Comparison of ENCODE assay signal across 12 cellular contexts in the genomic region with DNA sequence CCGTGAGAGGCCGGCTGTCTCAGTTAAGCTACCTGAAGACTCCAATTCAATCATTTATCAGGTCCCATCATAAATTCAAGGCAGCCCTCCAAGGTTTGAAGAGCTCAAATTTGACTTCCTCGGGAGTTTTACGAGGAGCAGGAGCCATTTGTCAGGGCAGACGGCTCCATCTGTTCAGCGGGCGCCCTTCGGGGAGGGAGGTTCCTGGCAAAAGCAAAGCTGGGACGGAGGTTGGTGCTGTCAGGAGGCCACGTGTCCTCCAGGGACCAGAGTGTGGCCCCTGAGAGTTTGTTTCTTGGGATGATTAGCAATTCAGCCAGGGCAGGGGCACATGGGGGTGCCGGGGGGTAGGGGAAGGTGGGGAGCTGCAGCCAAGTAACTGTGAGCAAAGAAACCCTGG.
"Had no signal": no experiment of that assay in that cellular context is flagged by ENCODE, and none has a peak within 500 bp of the region (broad histone marks: within the 10 kb centered on the region; RNA-seq: fewer than 3 reads in every experiment).

No MANE protein-coding gene starts in this region.

- H3K36me3 ChIP-seq: gastroesophageal sphincter, thyroid gland, vagina had no signal

- H3K27ac ChIP-seq: coronary artery, thyroid gland, vagina had no signal

- H3K9me3 Mint-ChIP-seq: activated CD4-positive, alpha-beta T cell treated with anti-CD3 and anti-CD28 coated beads, Interleukin-2, amount 10 ng/mL, durations not matched to agents 24 days and 14 days; activated naive CD4-positive, alpha-beta T cell treated with anti-CD3 and anti-CD28 coated beads for 36 hours; stimulated activated effector memory CD8-positive, alpha-beta T cell treated with anti-CD3 and anti-CD28 coated beads, Interleukin-12 subunit alpha, Interleukin-12 subunit beta, amount 100 ng/mL, for 72 hours; T-helper 1 cell treated with Interleukin-12 subunit alpha and Interleukin-12 subunit beta and Interleukin-4 antibody, amounts not matched to agents 30 μg/mL and 1 μg/mL, for 36 hours had no signal

- DNase-seq: activated CD4-positive, alpha-beta T cell treated with anti-CD3 and anti-CD28 coated beads, Interleukin-2, amount 10 ng/mL, durations not matched to agents 24 days and 14 days; activated naive CD4-positive, alpha-beta T cell treated with anti-CD3 and anti-CD28 coated beads for 36 hours; effector CD8-positive, alpha-beta T cell; nephron progenitor cell; small intestine; thyroid gland had no signal

- H3K4me3 ChIP-seq: coronary artery, gastroesophageal sphincter, lung, thyroid gland, vagina had no signal

- H3K27me3 ChIP-seq: thyroid gland, vagina had no signal

- H3K27ac Mint-ChIP-seq: activated CD4-positive, alpha-beta T cell treated with anti-CD3 and anti-CD28 coated beads, Interleukin-2, amount 10 ng/mL, durations not matched to agents 24 days and 14 days; activated naive CD4-positive, alpha-beta T cell treated with anti-CD3 and anti-CD28 coated beads for 36 hours; nephron progenitor cell; stimulated activated effector memory CD8-positive, alpha-beta T cell treated with anti-CD3 and anti-CD28 coated beads, Interleukin-12 subunit alpha, Interleukin-12 subunit beta, amount 100 ng/mL, for 72 hours; T-helper 1 cell treated with Interleukin-12 subunit alpha and Interleukin-12 subunit beta and Interleukin-4 antibody, amounts not matched to agents 30 μg/mL and 1 μg/mL, for 36 hours had no signal

- H3K9me3 ChIP-seq: gastroesophageal sphincter, thyroid gland, vagina had no signal

- H3K4me3 Mint-ChIP-seq: activated CD4-positive, alpha-beta T cell treated with anti-CD3 and anti-CD28 coated beads, Interleukin-2, amount 10 ng/mL, durations not matched to agents 24 days and 14 days; activated naive CD4-positive, alpha-beta T cell treated with anti-CD3 and anti-CD28 coated beads for 36 hours; nephron progenitor cell; stimulated activated effector memory CD8-positive, alpha-beta T cell treated with anti-CD3 and anti-CD28 coated beads, Interleukin-12 subunit alpha, Interleukin-12 subunit beta, amount 100 ng/mL, for 72 hours; T-helper 1 cell treated with Interleukin-12 subunit alpha and Interleukin-12 subunit beta and Interleukin-4 antibody, amounts not matched to agents 30 μg/mL and 1 μg/mL, for 36 hours had no signal

- H3K36me3 Mint-ChIP-seq: stimulated activated effector memory CD8-positive, alpha-beta T cell treated with anti-CD3 and anti-CD28 coated beads, Interleukin-12 subunit alpha, Interleukin-12 subunit beta, amount 100 ng/mL, for 72 hours had no signal

- H3K4me1 Mint-ChIP-seq: activated CD4-positive, alpha-beta T cell treated with anti-CD3 and anti-CD28 coated beads, Interleukin-2, amount 10 ng/mL, durations not matched to agents 24 days and 14 days; stimulated activated effector memory CD8-positive, alpha-beta T cell treated with anti-CD3 and anti-CD28 coated beads, Interleukin-12 subunit alpha, Interleukin-12 subunit beta, amount 100 ng/mL, for 72 hours had no signal

- H3K27me3 Mint-ChIP-seq: activated CD4-positive, alpha-beta T cell treated with anti-CD3 and anti-CD28 coated beads, Interleukin-2, amount 10 ng/mL, durations not matched to agents 24 days and 14 days had no signal

- H3K4me1 ChIP-seq: thyroid gland had no signal
